In the genomic region with DNA sequence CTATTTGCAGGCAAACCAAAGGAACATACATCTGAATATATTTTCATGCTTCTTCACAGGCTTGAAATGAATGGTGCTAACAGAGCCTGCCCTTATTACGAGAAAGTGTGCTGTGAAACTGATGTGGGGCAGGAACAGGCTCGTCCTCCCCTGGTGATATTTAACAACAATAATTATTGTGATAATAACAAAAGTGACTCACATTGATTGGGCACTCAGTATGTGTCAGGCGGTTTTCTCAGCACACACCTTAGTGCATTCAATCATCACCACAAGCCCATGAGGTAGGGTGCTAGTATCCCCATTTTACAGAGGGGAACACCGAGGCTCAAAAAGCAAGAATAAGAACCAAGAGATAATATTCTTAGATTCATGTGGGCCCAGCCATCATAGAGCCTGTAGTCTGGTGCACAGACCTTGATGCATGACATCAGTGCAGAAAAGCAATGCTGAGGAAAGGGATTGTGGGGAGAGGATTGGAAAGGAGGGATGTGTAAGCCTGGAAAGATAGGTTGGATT, we compare ENCODE assay signal across 20 cellular contexts. TPM values are rescaled to one million over a fixed set of nuclear protein-coding genes. Genes with fewer than 3 reads are reported as not detected.
DNase-seq lines count a peak whose midpoint lies in the region; ATAC-seq, FAIRE-seq and TF ChIP-seq lines count a peak whose summit lies in the region.
"Had no signal": no experiment of that assay in that cellular context is flagged by ENCODE, and none has a peak within 500 bp of the region (broad histone marks: within the 10 kb centered on the region; RNA-seq: fewer than 3 reads in every experiment).

No MANE protein-coding gene starts in this region.

- H3K36me3 ChIP-seq in keratinocyte (ENCODE audit: control insufficient read depth in 2 of 2, extremely low read depth in 1 of 2, insufficient read depth in 2 of 2, low read length in 2 of 2) (no peaks in the 10 kb centered on the region), SK-N-SH (replicated peaks in 1 of 2; ENCODE audit: control insufficient read depth in 1 of 2, insufficient read depth in 2 of 2, low read length in 1 of 2) (no peaks in the 10 kb centered on the region)
- H3K36me3 ChIP-seq: SJCRH30 had no signal

- H3K9me3 Mint-ChIP-seq in activated naive CD8-positive, alpha-beta T cell treated with anti-CD3 and anti-CD28 coated beads, Interleukin-2, amount 10 ng/mL, durations not matched to agents 7 days and 5 days = no peaks in the 10 kb centered on the region
- no peaks in the 10 kb centered on the region for H3K9me3 Mint-ChIP-seq in activated naive CD8-positive, alpha-beta T cell treated with anti-CD3 and anti-CD28 coated beads, Interleukin-2, amount 50 U/mL, for 24 hours

- H3K4me1 ChIP-seq in keratinocyte (ENCODE audit: control insufficient read depth, extremely low read depth, insufficient read depth, low read length) (peaks cover 15% of the 10 kb centered on the region), SK-N-SH (ENCODE audit: control insufficient read depth in 1 of 2, insufficient read depth in 2 of 2, low read depth in 1 of 2, low read length in 1 of 2) (peaks cover 0 to 18% of the 10 kb centered on the region in 2 experiments; a peak in 1 of 4 replicates)

- H3K27me3 ChIP-seq in keratinocyte (ENCODE audit: control insufficient read depth, extremely low read depth, insufficient read depth, low read length) (no peaks in the 10 kb centered on the region), SK-N-SH (ENCODE audit: insufficient read depth) (no peaks in the 10 kb centered on the region)
- H3K27me3 ChIP-seq: SJCRH30 had no signal

- H3K27me3 Mint-ChIP-seq in activated naive CD8-positive, alpha-beta T cell treated with anti-CD3 and anti-CD28 coated beads, Interleukin-2, amount 10 ng/mL, durations not matched to agents 7 days and 5 days = peaks cover 5% of the 10 kb centered on the region
- H3K27me3 Mint-ChIP-seq in activated naive CD8-positive, alpha-beta T cell treated with anti-CD3 and anti-CD28 coated beads, Interleukin-2, amount 50 U/mL, for 24 hours = peaks cover 3% of the 10 kb centered on the region

- TF ChIP-seq RAD21 in SK-N-SH (IDR thresholded peaks at IDR 0.05; ENCODE audit: low read length) = no peak

- WGBS in SK-N-SH (ENCODE audit: low lambda C conversion rate) = 68% methylated on average over 4 of the region's 4 CpGs

- dilution Hi-C loops in keratinocyte (cut with MboI; ENCODE audit: extremely low pct_ligation_motif_present, low sequenced_read_pairs) = no loop called here

- no peaks in the 10 kb centered on the region for H3K4me1 Mint-ChIP-seq in activated naive CD8-positive, alpha-beta T cell treated with anti-CD3 and anti-CD28 coated beads, Interleukin-2, amount 10 ng/mL, durations not matched to agents 7 days and 5 days
- peaks cover 9% of the 10 kb centered on the region for H3K4me1 Mint-ChIP-seq in activated naive CD8-positive, alpha-beta T cell treated with anti-CD3 and anti-CD28 coated beads, Interleukin-2, amount 50 U/mL, for 24 hours

- H3K4me3 ChIP-seq in coronary artery (no peak overlapping the region), keratinocyte (ENCODE audit: control insufficient read depth in 2 of 3, extremely low read depth in 1 of 3, insufficient read depth in 2 of 3, low read depth in 1 of 3, low read length in 3 of 3) (no peak overlapping the region), SK-N-SH (ENCODE audit: low read depth in 2 of 2, low read length in 1 of 2) (no peak overlapping the region)
- H3K4me3 ChIP-seq: SJCRH30 had no signal

- no peaks in the 10 kb centered on the region for H3K36me3 Mint-ChIP-seq in activated naive CD8-positive, alpha-beta T cell treated with anti-CD3 and anti-CD28 coated beads, Interleukin-2, amount 10 ng/mL, durations not matched to agents 7 days and 5 days
- H3K36me3 Mint-ChIP-seq in activated naive CD8-positive, alpha-beta T cell treated with anti-CD3 and anti-CD28 coated beads, Interleukin-2, amount 50 U/mL, for 24 hours (ENCODE audit: low read depth) = no peaks in the 10 kb centered on the region

- H3F3A ChIP-seq in SK-N-SH (replicated peaks; ENCODE audit: insufficient read depth) = no peaks in the 10 kb centered on the region

- H3K4me2 ChIP-seq in keratinocyte (ENCODE audit: control insufficient read depth, extremely low read depth, insufficient read depth, low read depth, low read length) (no peak overlapping the region), SK-N-SH (no peak overlapping the region)

- H3K9me1 ChIP-seq in keratinocyte (ENCODE audit: control insufficient read depth, extremely low read depth, insufficient read depth, low read length) = no peaks in the 10 kb centered on the region

- POLR2A ChIA-PET in activated naive CD8-positive, alpha-beta T cell treated with anti-CD3 and anti-CD28 coated beads, Interleukin-2, amount 10 ng/mL, durations not matched to agents 7 days and 5 days (lab: Charles Lee) = no interaction called here
- POLR2A ChIA-PET in SK-N-SH (lab: Yijun Ruan, JAX) = no interaction called here

- no peaks in the 10 kb centered on the region for H4K20me1 ChIP-seq in keratinocyte (ENCODE audit: control insufficient read depth, extremely low read depth, insufficient read depth, low read length)
- H4K20me1 ChIP-seq in SK-N-SH (ENCODE audit: insufficient read depth) = no peaks in the 10 kb centered on the region

- H3K9ac ChIP-seq in keratinocyte (ENCODE audit: control insufficient read depth, extremely low read depth, insufficient read depth, low read length) (no peak overlapping the region), SK-N-SH (no peak overlapping the region)

- ATAC-seq in activated naive CD8-positive, alpha-beta T cell treated with anti-CD3 and anti-CD28 coated beads, Interleukin-2, amount 10 ng/mL, durations not matched to agents 7 days and 5 days (ENCODE audit: low read depth) = no peak
- ATAC-seq in activated naive CD8-positive, alpha-beta T cell treated with anti-CD3 and anti-CD28 coated beads, Interleukin-2, amount 50 U/mL, for 24 hours = no peak
- ATAC-seq in HG03108 (IDR thresholded peaks at IDR 0.05; ENCODE audit: unreplicated experiment) = no peak
- ATAC-seq: Right ventricle myocardium inferior had no signal

- H3K79me2 ChIP-seq in keratinocyte (ENCODE audit: control insufficient read depth, insufficient read depth, low read length) = no peaks in the 10 kb centered on the region
- H3K79me2 ChIP-seq in SK-N-SH (ENCODE audit: insufficient read depth) = no peaks in the 10 kb centered on the region

- CTCF ChIA-PET in SK-N-SH (lab: Yijun Ruan, JAX) = interaction anchor here (1.3 to 2.1 kb wide), 3 partner anchors 9 to 16 kb away, joined by 3 to 5 read pairs (median 4); no protein-coding TSS in a partner anchor

- no peaks in the 10 kb centered on the region for H3K9me2 ChIP-seq in SK-N-SH

- H3K4me3 Mint-ChIP-seq in activated naive CD8-positive, alpha-beta T cell treated with anti-CD3 and anti-CD28 coated beads, Interleukin-2, amount 10 ng/mL, durations not matched to agents 7 days and 5 days = no peak overlapping the region
- no peak overlapping the region for H3K4me3 Mint-ChIP-seq in activated naive CD8-positive, alpha-beta T cell treated with anti-CD3 and anti-CD28 coated beads, Interleukin-2, amount 50 U/mL, for 24 hours

- H3K27ac Mint-ChIP-seq in activated naive CD8-positive, alpha-beta T cell treated with anti-CD3 and anti-CD28 coated beads, Interleukin-2, amount 10 ng/mL, durations not matched to agents 7 days and 5 days = peak overlapping the region; percentile 11
- no peak overlapping the region for H3K27ac Mint-ChIP-seq in activated naive CD8-positive, alpha-beta T cell treated with anti-CD3 and anti-CD28 coated beads, Interleukin-2, amount 50 U/mL, for 24 hours

- TF ChIP-seq CTCF in coronary artery (IDR thresholded peaks at IDR 0.05) (no peak), keratinocyte (optimal IDR thresholded peaks at IDR 0.05 in 1 of 3, IDR thresholded peaks at IDR 0.05 in 1 of 3, conservative IDR thresholded peaks at IDR 0.05 in 1 of 3; ENCODE audit: extremely low read depth in 1 of 3, insufficient read depth in 2 of 3, low read length in 3 of 3) (no peak), SK-N-SH (IDR thresholded peaks at IDR 0.05) (no peak)

- DNase-seq in activated naive CD8-positive, alpha-beta T cell treated with anti-CD3 and anti-CD28 coated beads, Interleukin-2, amount 10 ng/mL, durations not matched to agents 7 days and 5 days = no peak
- DNase-seq in activated naive CD8-positive, alpha-beta T cell treated with anti-CD3 and anti-CD28 coated beads, Interleukin-2, amount 50 U/mL, for 24 hours = no peak
- DNase-seq in coronary artery (ENCODE audit: low spot score) (peak; percentile 14), keratinocyte (ENCODE audit: low read depth, low spot score) (no peak), DMS153 (lab: John Stamatoyannopoulos, UW) (no peak), SK-N-SH (no peak)
- DNase-seq: GOT3, HCEC 1CT, Karpas-422, MV-4-11, NCI-H1105, NCI-H146, NCI-H1930, NCI-H2107, NCI-H524, NCI-H774, SJCRH30 had no signal

- no peak for TF ChIP-seq EP300 in SK-N-SH (IDR thresholded peaks at IDR 0.05; ENCODE audit: borderline replicate concordance in 1 of 2, low read depth in 1 of 2, low read length in 1 of 2)

- H3K9me3 ChIP-seq in keratinocyte (ENCODE audit: control insufficient read depth, low read depth, low read length) (no peaks in the 10 kb centered on the region), SK-N-SH (no peaks in the 10 kb centered on the region)
- H3K9me3 ChIP-seq: SJCRH30 had no signal

- FAIRE-seq in keratinocyte (lab: Jason Lieb, UNC) = no peak

- H3K27ac ChIP-seq in coronary artery (no peak overlapping the region), keratinocyte (ENCODE audit: control insufficient read depth, insufficient read depth, low read length) (peak overlapping the region; percentile 63), SK-N-SH (ENCODE audit: low read depth in 2 of 2, low read length in 1 of 2) (no peak overlapping the region)
- H3K27ac ChIP-seq: 22Rv1 had no signal

- no peak overlapping the region for H2AFZ ChIP-seq in keratinocyte (ENCODE audit: control insufficient read depth, low read length)
- H2AFZ ChIP-seq in SK-N-SH (ENCODE audit: low read depth) = no peak overlapping the region

TF ChIP-seq in SK-N-SH, 30 proteins besides CTCF, POLR2A, EP300 and RAD21 (continues in another document):
- TF ChIP-seq ELF1 (IDR thresholded peaks at IDR 0.05) (no peak), EZH2phosphoT487 (IDR thresholded peaks at IDR 0.05; ENCODE audit: borderline replicate concordance, low read depth) (no peak)

RNA-seq across cellular contexts. Expression of a gene that starts 18.1 kb away (rescaled TPM):
- 10 to 100 TPM; 21.5 to 23.1 TPM for total RNA-seq in activated naive CD8-positive, alpha-beta T cell treated with anti-CD3 and anti-CD28 coated beads, Interleukin-2, amount 10 ng/mL, durations not matched to agents 7 days and 5 days
- 37.5 to 46.8 TPM (median 37.5 TPM) in 3 replicates for polyA plus RNA-seq in keratinocyte
- polyA plus RNA-seq in keratinocyte (2011; ENCODE audit: low read depth) = 69.0 TPM
- 36.4 and 47.5 TPM in 2 replicates for polyA plus RNA-seq in keratinocyte (2011; cell fraction: cytosol; rRNA removed)
- 32.3 and 41.5 TPM in 2 replicates for polyA plus RNA-seq in keratinocyte (2011; cell fraction: nucleus; rRNA removed)
- polyA plus RNA-seq in keratinocyte (2012; ENCODE audit: low replicate concordance) = 35.8 and 53.4 TPM in 2 replicates
- polyA minus RNA-seq in keratinocyte = 1.7 to 31.9 TPM (median 30.5 TPM) in 3 replicates
- 26.1 TPM for polyA minus RNA-seq in keratinocyte (2011; cell fraction: cytosol; rRNA and poly(A)+ RNA removed)
- 3.7 and 8.3 TPM in 2 replicates for polyA minus RNA-seq in keratinocyte (2011; cell fraction: nucleus; rRNA and poly(A)+ RNA removed)
- 45.3 and 52.2 TPM in 2 replicates for polyA plus RNA-seq in SK-N-SH (2012; rRNA removed)
- 56.6 and 57.4 TPM in 2 replicates for polyA plus RNA-seq in SK-N-SH (2012; cell fraction: cytosol; rRNA removed)
- 47.5 and 68.0 TPM in 2 replicates for polyA plus RNA-seq in SK-N-SH (2012; cell fraction: nucleus; rRNA removed)
